In the genomic region with DNA sequence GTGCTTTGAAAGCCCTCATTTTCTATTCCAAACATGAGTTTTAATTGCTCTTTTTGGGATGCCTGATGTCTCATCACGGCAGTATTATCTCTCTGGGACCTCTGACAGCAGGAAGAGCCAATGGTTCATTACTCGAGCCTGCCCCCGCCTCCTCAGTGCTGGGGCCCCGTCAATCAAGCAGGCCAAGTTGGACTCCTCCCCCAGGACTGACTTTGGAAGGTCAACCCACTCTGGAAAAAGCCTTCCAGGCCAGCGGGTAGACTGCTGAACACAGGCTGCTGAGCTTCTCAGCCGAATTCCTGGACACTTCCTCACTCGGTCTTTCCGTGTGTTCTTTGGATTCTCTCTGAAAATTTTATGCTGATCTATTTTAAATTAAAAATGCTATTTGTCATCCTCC, we compare ENCODE assay signal across 2 cellular contexts.
TF ChIP-seq lines count a peak whose summit lies in the region.

No MANE protein-coding gene starts in this region.

TF ChIP-seq in SK-N-SH, 30 proteins besides CTCF, POLR2A, EP300 and RAD21 (continued from another document):
- TF ChIP-seq, protein P1, sequence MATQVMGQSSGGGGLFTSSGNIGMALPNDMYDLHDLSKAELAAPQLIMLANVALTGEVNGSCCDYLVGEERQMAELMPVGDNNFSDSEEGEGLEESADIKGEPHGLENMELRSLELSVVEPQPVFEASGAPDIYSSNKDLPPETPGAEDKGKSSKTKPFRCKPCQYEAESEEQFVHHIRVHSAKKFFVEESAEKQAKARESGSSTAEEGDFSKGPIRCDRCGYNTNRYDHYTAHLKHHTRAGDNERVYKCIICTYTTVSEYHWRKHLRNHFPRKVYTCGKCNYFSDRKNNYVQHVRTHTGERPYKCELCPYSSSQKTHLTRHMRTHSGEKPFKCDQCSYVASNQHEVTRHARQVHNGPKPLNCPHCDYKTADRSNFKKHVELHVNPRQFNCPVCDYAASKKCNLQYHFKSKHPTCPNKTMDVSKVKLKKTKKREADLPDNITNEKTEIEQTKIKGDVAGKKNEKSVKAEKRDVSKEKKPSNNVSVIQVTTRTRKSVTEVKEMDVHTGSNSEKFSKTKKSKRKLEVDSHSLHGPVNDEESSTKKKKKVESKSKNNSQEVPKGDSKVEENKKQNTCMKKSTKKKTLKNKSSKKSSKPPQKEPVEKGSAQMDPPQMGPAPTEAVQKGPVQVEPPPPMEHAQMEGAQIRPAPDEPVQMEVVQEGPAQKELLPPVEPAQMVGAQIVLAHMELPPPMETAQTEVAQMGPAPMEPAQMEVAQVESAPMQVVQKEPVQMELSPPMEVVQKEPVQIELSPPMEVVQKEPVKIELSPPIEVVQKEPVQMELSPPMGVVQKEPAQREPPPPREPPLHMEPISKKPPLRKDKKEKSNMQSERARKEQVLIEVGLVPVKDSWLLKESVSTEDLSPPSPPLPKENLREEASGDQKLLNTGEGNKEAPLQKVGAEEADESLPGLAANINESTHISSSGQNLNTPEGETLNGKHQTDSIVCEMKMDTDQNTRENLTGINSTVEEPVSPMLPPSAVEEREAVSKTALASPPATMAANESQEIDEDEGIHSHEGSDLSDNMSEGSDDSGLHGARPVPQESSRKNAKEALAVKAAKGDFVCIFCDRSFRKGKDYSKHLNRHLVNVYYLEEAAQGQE (IDR thresholded peaks at IDR 0.05; ENCODE audit: low read depth, low read length): no peak

TF ChIP-seq in SK-N-SH treated with all-trans-retinoic acid at 6 μM for 48 hours, 23 proteins besides CTCF, POLR2A, EP300 and RAD21 (continued from another document):
- TF ChIP-seq, protein P2, sequence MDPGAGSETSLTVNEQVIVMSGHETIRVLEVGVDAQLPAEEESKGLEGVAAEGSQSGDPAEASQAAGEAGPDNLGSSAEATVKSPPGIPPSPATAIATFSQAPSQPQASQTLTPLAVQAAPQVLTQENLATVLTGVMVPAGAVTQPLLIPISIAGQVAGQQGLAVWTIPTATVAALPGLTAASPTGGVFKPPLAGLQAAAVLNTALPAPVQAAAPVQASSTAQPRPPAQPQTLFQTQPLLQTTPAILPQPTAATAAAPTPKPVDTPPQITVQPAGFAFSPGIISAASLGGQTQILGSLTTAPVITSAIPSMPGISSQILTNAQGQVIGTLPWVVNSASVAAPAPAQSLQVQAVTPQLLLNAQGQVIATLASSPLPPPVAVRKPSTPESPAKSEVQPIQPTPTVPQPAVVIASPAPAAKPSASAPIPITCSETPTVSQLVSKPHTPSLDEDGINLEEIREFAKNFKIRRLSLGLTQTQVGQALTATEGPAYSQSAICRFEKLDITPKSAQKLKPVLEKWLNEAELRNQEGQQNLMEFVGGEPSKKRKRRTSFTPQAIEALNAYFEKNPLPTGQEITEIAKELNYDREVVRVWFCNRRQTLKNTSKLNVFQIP (CRISPR knock-in tag; IDR thresholded peaks at IDR 0.05; ENCODE audit: borderline replicate concordance, low read depth): no peak
